ENCODE assay signal across 8 cellular contexts in genomic region chr5:141681695-141682641, GRCh38. TPM values are rescaled to one million over a fixed set of nuclear protein-coding genes. Genes with fewer than 3 reads are reported as not detected.
A peak's percentile ranks its signal among the peaks of the same experiment; 100 is the strongest.
DNase-seq lines count a peak whose midpoint lies in the region; ATAC-seq and TF ChIP-seq lines count a peak whose summit lies in the region.

Gene ARAP3, minus strand, starts transcription at chr5:141682230. Its CDS starts 1,744 bp downstream, at chr5:141680486.

- H3K4me3 ChIP-seq in Loucy (ENCODE audit: low read length, poor library complexity, severe bottlenecking) (no peak within 1 kb of the TSS), ectodermal cell (ENCODE audit: insufficient read depth, low read depth, low read length) (peak within 1 kb of the TSS; percentile 41)

- peaks cover 21% of the 10 kb centered on the region for H3K4me1 ChIP-seq in Loucy (ENCODE audit: insufficient read depth, low read length, poor library complexity, severe bottlenecking)
- H3K4me1 ChIP-seq in ectodermal cell (ENCODE audit: control insufficient read depth, insufficient read depth, low read length) = peaks cover 24% of the 10 kb centered on the region

- ATAC-seq in left lobe of liver = peak; percentile 90
- no peak for ATAC-seq in GM19397 (IDR thresholded peaks at IDR 0.05; ENCODE audit: unreplicated experiment)
- ATAC-seq in HG03469 (IDR thresholded peaks at IDR 0.05; ENCODE audit: unreplicated experiment) = no peak

- H3K9me3 ChIP-seq in Loucy (ENCODE audit: insufficient read depth, low read depth, low read length) (no peaks in the 10 kb centered on the region), ectodermal cell (ENCODE audit: control insufficient read depth, low read length) (no peaks in the 10 kb centered on the region)

- TF ChIP-seq CTCF in Loucy (conservative IDR thresholded peaks at IDR 0.05; ENCODE audit: low read length) = no peak

- peak; percentile 10 for DNase-seq in COLO668 (lab: John Stamatoyannopoulos, UW; ENCODE audit: unreplicated experiment)
- DNase-seq in activated CD4-positive, alpha-beta T cell treated with anti-CD3 and anti-CD28 coated beads, Interleukin-2, amount 50 U/mL, for 1 hour = peak; percentile 20
- DNase-seq in left lobe of liver (ENCODE audit: low spot score) = peak; percentile 86
- DNase-seq in stimulated activated CD4-positive, alpha-beta T cell treated with anti-CD3 and anti-CD28 coated beads, Interleukin-2, amount 100 ng/mL, for 48 hours = peak; percentile 31 to 32

- peak within 1 kb of the TSS; percentile 31 for H3K27ac ChIP-seq in ectodermal cell (ENCODE audit: insufficient read depth, low read depth, low read length, poor library complexity, severe bottlenecking)

- H3K27me3 ChIP-seq in Loucy (ENCODE audit: insufficient read depth, low read length, poor library complexity, severe bottlenecking) (no peaks in the 10 kb centered on the region), ectodermal cell (ENCODE audit: control insufficient read depth, insufficient read depth, low read length, poor library complexity, severe bottlenecking) (no peaks in the 10 kb centered on the region)

- H4K20me1 ChIP-seq in Loucy (ENCODE audit: insufficient read depth, low read length, poor library complexity, severe bottlenecking) = no peaks in the 10 kb centered on the region

- WGBS in ectodermal cell, 2 experiments = 3 to 4% methylated on average over 77 of the region's 77 CpGs

- no peak within 1 kb of the TSS for H3K9ac ChIP-seq in Loucy (ENCODE audit: low read depth, low read length, poor library complexity, severe bottlenecking)

- no peak within 1 kb of the TSS for H2AFZ ChIP-seq in Loucy (ENCODE audit: low read length)

- H3K4me2 ChIP-seq in Loucy (ENCODE audit: low read depth, low read length, poor library complexity, severe bottlenecking) = peak within 1 kb of the TSS; percentile 52

- no peaks in the 10 kb centered on the region for H3K79me2 ChIP-seq in Loucy (ENCODE audit: insufficient read depth, low read length)

- H3K36me3 ChIP-seq in Loucy (ENCODE audit: insufficient read depth, low read length) (no peaks in the 10 kb centered on the region), ectodermal cell (ENCODE audit: control insufficient read depth, insufficient read depth, low read length) (no peaks in the 10 kb centered on the region)

- no peaks in the 10 kb centered on the region for H3F3A ChIP-seq in Loucy (ENCODE audit: low read depth)

- no peaks in the 10 kb centered on the region for H3K9me2 ChIP-seq in Loucy (replicated peaks; ENCODE audit: low read depth, low read length)

RNA-seq across cellular contexts. Expression of gene ARAP3, which starts in this region (rescaled TPM):
- 21.2 TPM for polyA plus RNA-seq in ectodermal cell (2013, experiment 1 of 4)
- polyA plus RNA-seq in ectodermal cell (2013, experiment 2 of 4) = 22.3 TPM
- 16.1 TPM for polyA plus RNA-seq in ectodermal cell (2013, experiment 3 of 4)
- polyA plus RNA-seq in ectodermal cell (2013, experiment 4 of 4) = 18.3 TPM
- 3.3 TPM for total RNA-seq in left lobe of liver

Comparison
In these comparisons a context has a peak if more than half of its experiments do, and no peak if none do; other contexts are left out.
1. DNase-seq: peak in every context shown above with its lines; median percentile 86 in left lobe of liver; 32 in stimulated activated CD4-positive, alpha-beta T cell treated with anti-CD3 and anti-CD28 coated beads, Interleukin-2, amount 100 ng/mL, for 48 hours; 20 in activated CD4-positive, alpha-beta T cell treated with anti-CD3 and anti-CD28 coated beads, Interleukin-2, amount 50 U/mL, for 1 hour; 10 in COLO668.